In genomic region chr10:69483988-69484387, GRCh38 we compare ENCODE assay signal across 1 cellular context.
TF ChIP-seq lines count a peak whose summit lies in the region.

No MANE protein-coding gene starts in this region.

TF ChIP-seq in GM23338, 12 proteins besides CTCF, POLR2A, EP300 and RAD21 (continued from another document):
- no peak for TF ChIP-seq ZNF462 (CRISPR knock-in tag; IDR thresholded peaks at IDR 0.05)
- TF ChIP-seq EZH2 (IDR thresholded peaks at IDR 0.05; ENCODE audit: low read depth, unreplicated experiment), result no peak
- TF ChIP-seq ETS1 (IDR thresholded peaks at IDR 0.05), result no peak
- TF ChIP-seq JUNB (IDR thresholded peaks at IDR 0.05; ENCODE audit: unreplicated experiment), result no peak
